Comparison of ENCODE assay signal across 9 cellular contexts in the genomic region with DNA sequence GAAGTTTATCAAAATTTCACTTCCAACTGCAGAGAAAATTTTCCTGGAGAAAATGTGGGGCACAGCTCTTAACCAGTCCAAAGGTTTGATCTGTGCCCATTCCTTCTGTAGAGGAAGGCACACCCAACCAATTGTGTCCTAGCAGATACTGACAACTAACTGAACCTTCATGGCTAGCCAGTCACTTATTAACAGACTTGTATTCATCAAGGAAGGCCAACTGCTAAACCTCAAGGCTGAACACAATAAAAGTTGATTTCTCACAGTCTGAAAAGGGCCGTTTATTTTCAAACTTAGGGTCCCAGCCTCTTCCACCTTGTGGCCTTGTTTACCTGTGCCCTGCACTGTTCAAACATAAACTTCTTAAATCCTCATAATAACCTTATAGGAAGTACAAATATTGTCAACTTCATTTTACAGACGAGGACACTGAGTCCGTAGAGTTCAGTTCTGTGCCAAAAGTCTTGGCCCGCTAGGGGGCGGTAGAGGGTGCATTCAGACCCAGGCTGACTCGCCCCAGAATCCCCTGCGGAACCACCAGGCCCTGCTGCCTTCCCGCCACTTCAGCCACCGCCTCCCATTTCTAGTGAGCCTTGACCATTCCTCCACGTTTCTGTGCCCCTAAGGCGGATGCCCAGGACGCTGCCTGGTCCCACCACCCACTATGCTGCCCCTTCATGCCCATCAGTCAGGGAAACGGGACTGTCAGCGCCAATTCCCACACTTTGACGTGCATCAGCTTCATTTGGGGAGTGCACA. TPM values are rescaled to one million over a fixed set of nuclear protein-coding genes. Genes with fewer than 3 reads are reported as not detected.
DNase-seq lines count a peak whose midpoint lies in the region; ATAC-seq and TF ChIP-seq lines count a peak whose summit lies in the region.
"Had no signal": no experiment of that assay in that cellular context is flagged by ENCODE, and none has a peak within 500 bp of the region (broad histone marks: within the 10 kb centered on the region; RNA-seq: fewer than 3 reads in every experiment).

No MANE protein-coding gene starts in this region.

- H3K9me3 ChIP-seq in Panc1 (ENCODE audit: control insufficient read depth, insufficient read depth, low read depth, low read length) (no peaks in the 10 kb centered on the region), hepatocyte (ENCODE audit: low read depth) (no peaks in the 10 kb centered on the region)

- in situ Hi-C loops in Panc1 (cut with HindIII; ENCODE audit: low pct_unique_long_range_greater_than_20kb, low sequenced_read_pairs), result no loop called here

- H3K27me3 ChIP-seq in Panc1 (ENCODE audit: control insufficient read depth, insufficient read depth, low read length) (peaks cover 8% of the 10 kb centered on the region), hepatocyte (no peaks in the 10 kb centered on the region)

- intact Hi-C loops in Panc1 (cut with micrococcal nuclease; ENCODE audit: unreplicated experiment), result no loop called here

- H2AFZ ChIP-seq in hepatocyte, result no peak overlapping the region

- ATAC-seq in Panc1 (no peak), GM18519 (IDR thresholded peaks at IDR 0.05; ENCODE audit: low FRiP score, unreplicated experiment) (no peak), GM19035 (IDR thresholded peaks at IDR 0.05; ENCODE audit: unreplicated experiment) (no peak)

- H3K79me2 ChIP-seq in hepatocyte, result no peaks in the 10 kb centered on the region

- no peaks in the 10 kb centered on the region for H3K9me2 ChIP-seq in hepatocyte (replicated peaks; ENCODE audit: insufficient read depth)

- H4K20me1 ChIP-seq in hepatocyte (ENCODE audit: insufficient read depth, poor library complexity, severe bottlenecking), result no peaks in the 10 kb centered on the region

- TF ChIP-seq CTCF in Panc1 (IDR thresholded peaks at IDR 0.05) (peak; percentile 66), hepatocyte (IDR thresholded peaks at IDR 0.05; ENCODE audit: poor library complexity) (peak; percentile 27), foreskin fibroblast (IDR thresholded peaks at IDR 0.05; ENCODE audit: low read depth, low read length) (no peak)

- CTCF ChIA-PET in Panc1 (lab: Charles Lee), result interaction anchor here (0.7 to 0.8 kb wide), 2 partner anchors 27 to 75 kb away, joined by 3 to 4 read pairs; no protein-coding TSS in a partner anchor

- no TSS peak for BruUV-seq in Panc1 (replicated peaks; lab: Mats Ljungman, UMichigan)

- H3K4me3 ChIP-seq in Panc1 (ENCODE audit: low read depth in 2 of 2, low read length in 2 of 2) (no peak overlapping the region), hepatocyte (no peak overlapping the region), foreskin fibroblast (ENCODE audit: low read depth in 1 of 2, low read length in 2 of 2) (no peak overlapping the region)

- H3K36me3 ChIP-seq in Panc1 (ENCODE audit: control insufficient read depth, insufficient read depth, low read length) (no peaks in the 10 kb centered on the region), hepatocyte (replicated peaks; ENCODE audit: insufficient read depth, low read depth) (no peaks in the 10 kb centered on the region)

- H3K4me1 ChIP-seq in Panc1 (ENCODE audit: control insufficient read depth, insufficient read depth, low read length), result no peaks in the 10 kb centered on the region
- peaks cover 29% of the 10 kb centered on the region for H3K4me1 ChIP-seq in hepatocyte (ENCODE audit: insufficient read depth)

- H3K27ac ChIP-seq in Panc1 (ENCODE audit: low read length) (no peak overlapping the region), hepatocyte (peak overlapping the region; percentile 44)

- DNase-seq in stimulated activated CD4-positive, alpha-beta T cell treated with anti-CD3 and anti-CD28 coated beads, Interleukin-12 subunit alpha, Interleukin-12 subunit beta, amount 100 ng/mL, for 48 hours (ENCODE audit: low read depth in 2 of 3, low spot score in 1 of 3), result peak in 2 of 3 donors; percentile 16 to 18
- DNase-seq in stimulated activated CD4-positive, alpha-beta T cell treated with anti-CD3 and anti-CD28 coated beads, Interleukin-12 subunit alpha, Interleukin-12 subunit beta, amount 100 ng/mL, for 4 hours, result no peak
- DNase-seq in Panc1 (ENCODE audit: low read depth, low spot score) (no peak), hepatocyte (ENCODE audit: low spot score) (peak; percentile 45), foreskin fibroblast (no peak), T1000 (lab: John Stamatoyannopoulos, UW) (no peak)
- DNase-seq: amniotic stem cell had no signal

- peak overlapping the region; percentile 59 for H3K4me2 ChIP-seq in hepatocyte

- WGBS in hepatocyte (ENCODE audit: low lambda C conversion rate, missing lambda C conversion rate), result 67% methylated on average over 15 of the region's 15 CpGs

- POLR2A ChIA-PET in Panc1 (lab: Charles Lee), result no interaction called here

RNA-seq across cellular contexts. Expression of gene SYT13, which starts 19.3 kb away (rescaled TPM):
- total RNA-seq in Panc1 (2021; ENCODE audit: unreplicated experiment) (0.13 TPM), hepatocyte (10.4 and 11.5 TPM in 2 replicates)
- polyA plus RNA-seq in Panc1 (2012; ENCODE audit: insufficient read length), result not detected
- polyA plus RNA-seq in hepatocyte, result 1.6 and 1.7 TPM in 2 replicates

Comparison
In these comparisons a context has a peak if more than half of its experiments do, and no peak if none do; other contexts are left out.
1. DNase-seq: peak in stimulated activated CD4-positive, alpha-beta T cell treated with anti-CD3 and anti-CD28 coated beads, Interleukin-12 subunit alpha, Interleukin-12 subunit beta, amount 100 ng/mL, for 48 hours (2 of 3) and hepatocyte (single experiment); none in stimulated activated CD4-positive, alpha-beta T cell treated with anti-CD3 and anti-CD28 coated beads, Interleukin-12 subunit alpha, Interleukin-12 subunit beta, amount 100 ng/mL, for 4 hours (single experiment), Panc1 (single experiment), foreskin fibroblast (0 of 2) and T1000 (single experiment).
2. RNA of gene SYT13, which starts 19.3 kb away (total RNA-seq): 10.4 to 11.5 TPM in hepatocyte; 0.13 TPM in Panc1 (single experiment); every median in the first group is over 10 times any median in the second.